1 cellular context compared by ENCODE assay signal in the genomic region with DNA sequence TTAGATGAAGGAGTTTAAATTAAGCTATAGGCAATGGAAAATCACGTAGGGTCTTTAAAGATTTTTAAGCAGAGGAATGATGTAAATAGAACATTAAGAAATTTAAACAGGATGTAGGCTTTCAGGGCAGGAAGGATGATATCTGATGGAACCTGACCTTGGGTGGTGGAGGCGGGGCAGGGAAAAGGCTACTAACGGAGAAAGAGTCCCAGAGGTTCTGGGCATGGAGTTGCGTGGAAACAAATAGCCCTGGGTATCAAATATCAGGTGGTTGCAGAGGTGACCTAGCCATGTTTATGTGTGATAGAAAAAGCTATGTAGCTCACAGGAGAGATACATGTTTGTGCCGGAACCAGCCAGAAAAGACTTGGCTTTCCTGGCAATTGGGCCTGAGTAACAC.
TF ChIP-seq lines count a peak whose summit lies in the region.

No MANE protein-coding gene starts in this region.

TF ChIP-seq in HepG2, 621 proteins besides CTCF, POLR2A, EP300 and RAD21 (continued from another document):
- TF ChIP-seq SIX1 (CRISPR knock-in tag; IDR thresholded peaks at IDR 0.05; ENCODE audit: borderline replicate concordance) (peak; percentile 85), RXRB (CRISPR knock-in tag; IDR thresholded peaks at IDR 0.05; ENCODE audit: borderline replicate concordance) (peak; percentile 19; the same call in 1 of the 2 replicates), THAP11 (CRISPR knock-in tag; IDR thresholded peaks at IDR 0.05) (peak; percentile 28; the same call in 1 of the 2 replicates), HDAC2 (CRISPR knock-in tag; IDR thresholded peaks at IDR 0.05) (0 out of 2 replicates have a peak, but pooled peaks have one; percentile 13), ETV5 (CRISPR knock-in tag; IDR thresholded peaks at IDR 0.05; ENCODE audit: borderline replicate concordance) (peak; percentile 53; the same call in 1 of the 2 replicates), PPARG (CRISPR knock-in tag; conservative IDR thresholded peaks at IDR 0.05) (no peak), GATAD1 (CRISPR knock-in tag; IDR thresholded peaks at IDR 0.05) (no peak), SIX4 (CRISPR knock-in tag; IDR thresholded peaks at IDR 0.05) (peak; percentile 51; the same call in 1 of the 2 replicates), FOXA3 (CRISPR knock-in tag; IDR thresholded peaks at IDR 0.05) (0 out of 2 replicates have a peak, but pooled peaks have one; percentile 15), SALL1 (CRISPR knock-in tag; IDR thresholded peaks at IDR 0.05) (peak; percentile 43), PRMT3 (CRISPR knock-in tag; IDR thresholded peaks at IDR 0.05; ENCODE audit: borderline replicate concordance, low read depth) (no peak), GABPA (IDR thresholded peaks at IDR 0.05; ENCODE audit: low read depth, low read length) (no peak), GABPA (CRISPR knock-in tag; IDR thresholded peaks at IDR 0.05; ENCODE audit: low read depth) (no peak), NCOA2 (CRISPR knock-in tag; IDR thresholded peaks at IDR 0.05) (0 out of 2 replicates have a peak, but pooled peaks have one; percentile 35), SAP130 (CRISPR knock-in tag; IDR thresholded peaks at IDR 0.05; ENCODE audit: low read depth) (0 out of 2 replicates have a peak, but pooled peaks have one; percentile 36), RELA (CRISPR knock-in tag; IDR thresholded peaks at IDR 0.05) (no peak), ELF3 (CRISPR knock-in tag; IDR thresholded peaks at IDR 0.05) (0 out of 2 replicates have a peak, but pooled peaks have one; percentile 30), RARA (CRISPR knock-in tag; IDR thresholded peaks at IDR 0.05) (peak; percentile 34; the same call in 1 of the 2 replicates), SP5 (CRISPR knock-in tag; IDR thresholded peaks at IDR 0.05; ENCODE audit: borderline replicate concordance, low read depth) (peak; percentile 64), TGIF2 (CRISPR knock-in tag; IDR thresholded peaks at IDR 0.05) (no peak)
- TF ChIP-seq, protein P1, sequence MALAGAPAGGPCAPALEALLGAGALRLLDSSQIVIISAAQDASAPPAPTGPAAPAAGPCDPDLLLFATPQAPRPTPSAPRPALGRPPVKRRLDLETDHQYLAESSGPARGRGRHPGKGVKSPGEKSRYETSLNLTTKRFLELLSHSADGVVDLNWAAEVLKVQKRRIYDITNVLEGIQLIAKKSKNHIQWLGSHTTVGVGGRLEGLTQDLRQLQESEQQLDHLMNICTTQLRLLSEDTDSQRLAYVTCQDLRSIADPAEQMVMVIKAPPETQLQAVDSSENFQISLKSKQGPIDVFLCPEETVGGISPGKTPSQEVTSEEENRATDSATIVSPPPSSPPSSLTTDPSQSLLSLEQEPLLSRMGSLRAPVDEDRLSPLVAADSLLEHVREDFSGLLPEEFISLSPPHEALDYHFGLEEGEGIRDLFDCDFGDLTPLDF (CRISPR knock-in tag; IDR thresholded peaks at IDR 0.05), result no peak
- TF ChIP-seq, protein P2, sequence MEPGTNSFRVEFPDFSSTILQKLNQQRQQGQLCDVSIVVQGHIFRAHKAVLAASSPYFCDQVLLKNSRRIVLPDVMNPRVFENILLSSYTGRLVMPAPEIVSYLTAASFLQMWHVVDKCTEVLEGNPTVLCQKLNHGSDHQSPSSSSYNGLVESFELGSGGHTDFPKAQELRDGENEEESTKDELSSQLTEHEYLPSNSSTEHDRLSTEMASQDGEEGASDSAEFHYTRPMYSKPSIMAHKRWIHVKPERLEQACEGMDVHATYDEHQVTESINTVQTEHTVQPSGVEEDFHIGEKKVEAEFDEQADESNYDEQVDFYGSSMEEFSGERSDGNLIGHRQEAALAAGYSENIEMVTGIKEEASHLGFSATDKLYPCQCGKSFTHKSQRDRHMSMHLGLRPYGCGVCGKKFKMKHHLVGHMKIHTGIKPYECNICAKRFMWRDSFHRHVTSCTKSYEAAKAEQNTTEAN (CRISPR knock-in tag; conservative IDR thresholded peaks at IDR 0.05), result no peak
- TF ChIP-seq, protein P3, sequence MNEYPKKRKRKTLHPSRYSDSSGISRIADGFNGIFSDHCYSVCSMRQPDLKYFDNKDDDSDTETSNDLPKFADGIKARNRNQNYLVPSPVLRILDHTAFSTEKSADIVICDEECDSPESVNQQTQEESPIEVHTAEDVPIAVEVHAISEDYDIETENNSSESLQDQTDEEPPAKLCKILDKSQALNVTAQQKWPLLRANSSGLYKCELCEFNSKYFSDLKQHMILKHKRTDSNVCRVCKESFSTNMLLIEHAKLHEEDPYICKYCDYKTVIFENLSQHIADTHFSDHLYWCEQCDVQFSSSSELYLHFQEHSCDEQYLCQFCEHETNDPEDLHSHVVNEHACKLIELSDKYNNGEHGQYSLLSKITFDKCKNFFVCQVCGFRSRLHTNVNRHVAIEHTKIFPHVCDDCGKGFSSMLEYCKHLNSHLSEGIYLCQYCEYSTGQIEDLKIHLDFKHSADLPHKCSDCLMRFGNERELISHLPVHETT (CRISPR knock-in tag; conservative IDR thresholded peaks at IDR 0.05), result no peak
- TF ChIP-seq, protein P4, sequence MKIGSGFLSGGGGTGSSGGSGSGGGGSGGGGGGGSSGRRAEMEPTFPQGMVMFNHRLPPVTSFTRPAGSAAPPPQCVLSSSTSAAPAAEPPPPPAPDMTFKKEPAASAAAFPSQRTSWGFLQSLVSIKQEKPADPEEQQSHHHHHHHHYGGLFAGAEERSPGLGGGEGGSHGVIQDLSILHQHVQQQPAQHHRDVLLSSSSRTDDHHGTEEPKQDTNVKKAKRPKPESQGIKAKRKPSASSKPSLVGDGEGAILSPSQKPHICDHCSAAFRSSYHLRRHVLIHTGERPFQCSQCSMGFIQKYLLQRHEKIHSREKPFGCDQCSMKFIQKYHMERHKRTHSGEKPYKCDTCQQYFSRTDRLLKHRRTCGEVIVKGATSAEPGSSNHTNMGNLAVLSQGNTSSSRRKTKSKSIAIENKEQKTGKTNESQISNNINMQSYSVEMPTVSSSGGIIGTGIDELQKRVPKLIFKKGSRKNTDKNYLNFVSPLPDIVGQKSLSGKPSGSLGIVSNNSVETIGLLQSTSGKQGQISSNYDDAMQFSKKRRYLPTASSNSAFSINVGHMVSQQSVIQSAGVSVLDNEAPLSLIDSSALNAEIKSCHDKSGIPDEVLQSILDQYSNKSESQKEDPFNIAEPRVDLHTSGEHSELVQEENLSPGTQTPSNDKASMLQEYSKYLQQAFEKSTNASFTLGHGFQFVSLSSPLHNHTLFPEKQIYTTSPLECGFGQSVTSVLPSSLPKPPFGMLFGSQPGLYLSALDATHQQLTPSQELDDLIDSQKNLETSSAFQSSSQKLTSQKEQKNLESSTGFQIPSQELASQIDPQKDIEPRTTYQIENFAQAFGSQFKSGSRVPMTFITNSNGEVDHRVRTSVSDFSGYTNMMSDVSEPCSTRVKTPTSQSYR (CRISPR knock-in tag; IDR thresholded peaks at IDR 0.05; ENCODE audit: borderline replicate concordance), result peak; percentile 57; the same call in 1 of the 2 replicates
- TF ChIP-seq, protein P5, sequence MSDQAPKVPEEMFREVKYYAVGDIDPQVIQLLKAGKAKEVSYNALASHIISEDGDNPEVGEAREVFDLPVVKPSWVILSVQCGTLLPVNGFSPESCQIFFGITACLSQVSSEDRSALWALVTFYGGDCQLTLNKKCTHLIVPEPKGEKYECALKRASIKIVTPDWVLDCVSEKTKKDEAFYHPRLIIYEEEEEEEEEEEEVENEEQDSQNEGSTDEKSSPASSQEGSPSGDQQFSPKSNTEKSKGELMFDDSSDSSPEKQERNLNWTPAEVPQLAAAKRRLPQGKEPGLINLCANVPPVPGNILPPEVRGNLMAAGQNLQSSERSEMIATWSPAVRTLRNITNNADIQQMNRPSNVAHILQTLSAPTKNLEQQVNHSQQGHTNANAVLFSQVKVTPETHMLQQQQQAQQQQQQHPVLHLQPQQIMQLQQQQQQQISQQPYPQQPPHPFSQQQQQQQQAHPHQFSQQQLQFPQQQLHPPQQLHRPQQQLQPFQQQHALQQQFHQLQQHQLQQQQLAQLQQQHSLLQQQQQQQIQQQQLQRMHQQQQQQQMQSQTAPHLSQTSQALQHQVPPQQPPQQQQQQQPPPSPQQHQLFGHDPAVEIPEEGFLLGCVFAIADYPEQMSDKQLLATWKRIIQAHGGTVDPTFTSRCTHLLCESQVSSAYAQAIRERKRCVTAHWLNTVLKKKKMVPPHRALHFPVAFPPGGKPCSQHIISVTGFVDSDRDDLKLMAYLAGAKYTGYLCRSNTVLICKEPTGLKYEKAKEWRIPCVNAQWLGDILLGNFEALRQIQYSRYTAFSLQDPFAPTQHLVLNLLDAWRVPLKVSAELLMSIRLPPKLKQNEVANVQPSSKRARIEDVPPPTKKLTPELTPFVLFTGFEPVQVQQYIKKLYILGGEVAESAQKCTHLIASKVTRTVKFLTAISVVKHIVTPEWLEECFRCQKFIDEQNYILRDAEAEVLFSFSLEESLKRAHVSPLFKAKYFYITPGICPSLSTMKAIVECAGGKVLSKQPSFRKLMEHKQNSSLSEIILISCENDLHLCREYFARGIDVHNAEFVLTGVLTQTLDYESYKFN (CRISPR knock-in tag; conservative IDR thresholded peaks at IDR 0.05), result peak; percentile 41; the same call in 1 of the 2 replicates
- TF ChIP-seq, protein P6, sequence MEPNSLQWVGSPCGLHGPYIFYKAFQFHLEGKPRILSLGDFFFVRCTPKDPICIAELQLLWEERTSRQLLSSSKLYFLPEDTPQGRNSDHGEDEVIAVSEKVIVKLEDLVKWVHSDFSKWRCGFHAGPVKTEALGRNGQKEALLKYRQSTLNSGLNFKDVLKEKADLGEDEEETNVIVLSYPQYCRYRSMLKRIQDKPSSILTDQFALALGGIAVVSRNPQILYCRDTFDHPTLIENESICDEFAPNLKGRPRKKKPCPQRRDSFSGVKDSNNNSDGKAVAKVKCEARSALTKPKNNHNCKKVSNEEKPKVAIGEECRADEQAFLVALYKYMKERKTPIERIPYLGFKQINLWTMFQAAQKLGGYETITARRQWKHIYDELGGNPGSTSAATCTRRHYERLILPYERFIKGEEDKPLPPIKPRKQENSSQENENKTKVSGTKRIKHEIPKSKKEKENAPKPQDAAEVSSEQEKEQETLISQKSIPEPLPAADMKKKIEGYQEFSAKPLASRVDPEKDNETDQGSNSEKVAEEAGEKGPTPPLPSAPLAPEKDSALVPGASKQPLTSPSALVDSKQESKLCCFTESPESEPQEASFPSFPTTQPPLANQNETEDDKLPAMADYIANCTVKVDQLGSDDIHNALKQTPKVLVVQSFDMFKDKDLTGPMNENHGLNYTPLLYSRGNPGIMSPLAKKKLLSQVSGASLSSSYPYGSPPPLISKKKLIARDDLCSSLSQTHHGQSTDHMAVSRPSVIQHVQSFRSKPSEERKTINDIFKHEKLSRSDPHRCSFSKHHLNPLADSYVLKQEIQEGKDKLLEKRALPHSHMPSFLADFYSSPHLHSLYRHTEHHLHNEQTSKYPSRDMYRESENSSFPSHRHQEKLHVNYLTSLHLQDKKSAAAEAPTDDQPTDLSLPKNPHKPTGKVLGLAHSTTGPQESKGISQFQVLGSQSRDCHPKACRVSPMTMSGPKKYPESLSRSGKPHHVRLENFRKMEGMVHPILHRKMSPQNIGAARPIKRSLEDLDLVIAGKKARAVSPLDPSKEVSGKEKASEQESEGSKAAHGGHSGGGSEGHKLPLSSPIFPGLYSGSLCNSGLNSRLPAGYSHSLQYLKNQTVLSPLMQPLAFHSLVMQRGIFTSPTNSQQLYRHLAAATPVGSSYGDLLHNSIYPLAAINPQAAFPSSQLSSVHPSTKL (CRISPR knock-in tag; IDR thresholded peaks at IDR 0.05), result peak; percentile 71
- TF ChIP-seq, protein P7, sequence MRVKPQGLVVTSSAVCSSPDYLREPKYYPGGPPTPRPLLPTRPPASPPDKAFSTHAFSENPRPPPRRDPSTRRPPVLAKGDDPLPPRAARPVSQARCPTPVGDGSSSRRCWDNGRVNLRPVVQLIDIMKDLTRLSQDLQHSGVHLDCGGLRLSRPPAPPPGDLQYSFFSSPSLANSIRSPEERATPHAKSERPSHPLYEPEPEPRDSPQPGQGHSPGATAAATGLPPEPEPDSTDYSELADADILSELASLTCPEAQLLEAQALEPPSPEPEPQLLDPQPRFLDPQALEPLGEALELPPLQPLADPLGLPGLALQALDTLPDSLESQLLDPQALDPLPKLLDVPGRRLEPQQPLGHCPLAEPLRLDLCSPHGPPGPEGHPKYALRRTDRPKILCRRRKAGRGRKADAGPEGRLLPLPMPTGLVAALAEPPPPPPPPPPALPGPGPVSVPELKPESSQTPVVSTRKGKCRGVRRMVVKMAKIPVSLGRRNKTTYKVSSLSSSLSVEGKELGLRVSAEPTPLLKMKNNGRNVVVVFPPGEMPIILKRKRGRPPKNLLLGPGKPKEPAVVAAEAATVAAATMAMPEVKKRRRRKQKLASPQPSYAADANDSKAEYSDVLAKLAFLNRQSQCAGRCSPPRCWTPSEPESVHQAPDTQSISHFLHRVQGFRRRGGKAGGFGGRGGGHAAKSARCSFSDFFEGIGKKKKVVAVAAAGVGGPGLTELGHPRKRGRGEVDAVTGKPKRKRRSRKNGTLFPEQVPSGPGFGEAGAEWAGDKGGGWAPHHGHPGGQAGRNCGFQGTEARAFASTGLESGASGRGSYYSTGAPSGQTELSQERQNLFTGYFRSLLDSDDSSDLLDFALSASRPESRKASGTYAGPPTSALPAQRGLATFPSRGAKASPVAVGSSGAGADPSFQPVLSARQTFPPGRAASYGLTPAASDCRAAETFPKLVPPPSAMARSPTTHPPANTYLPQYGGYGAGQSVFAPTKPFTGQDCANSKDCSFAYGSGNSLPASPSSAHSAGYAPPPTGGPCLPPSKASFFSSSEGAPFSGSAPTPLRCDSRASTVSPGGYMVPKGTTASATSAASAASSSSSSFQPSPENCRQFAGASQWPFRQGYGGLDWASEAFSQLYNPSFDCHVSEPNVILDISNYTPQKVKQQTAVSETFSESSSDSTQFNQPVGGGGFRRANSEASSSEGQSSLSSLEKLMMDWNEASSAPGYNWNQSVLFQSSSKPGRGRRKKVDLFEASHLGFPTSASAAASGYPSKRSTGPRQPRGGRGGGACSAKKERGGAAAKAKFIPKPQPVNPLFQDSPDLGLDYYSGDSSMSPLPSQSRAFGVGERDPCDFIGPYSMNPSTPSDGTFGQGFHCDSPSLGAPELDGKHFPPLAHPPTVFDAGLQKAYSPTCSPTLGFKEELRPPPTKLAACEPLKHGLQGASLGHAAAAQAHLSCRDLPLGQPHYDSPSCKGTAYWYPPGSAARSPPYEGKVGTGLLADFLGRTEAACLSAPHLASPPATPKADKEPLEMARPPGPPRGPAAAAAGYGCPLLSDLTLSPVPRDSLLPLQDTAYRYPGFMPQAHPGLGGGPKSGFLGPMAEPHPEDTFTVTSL (CRISPR knock-in tag; IDR thresholded peaks at IDR 0.05; ENCODE audit: borderline replicate concordance), result peak; percentile 29; the same call in 1 of the 2 replicates
